13 cellular contexts compared by ENCODE assay signal in the genomic region with DNA sequence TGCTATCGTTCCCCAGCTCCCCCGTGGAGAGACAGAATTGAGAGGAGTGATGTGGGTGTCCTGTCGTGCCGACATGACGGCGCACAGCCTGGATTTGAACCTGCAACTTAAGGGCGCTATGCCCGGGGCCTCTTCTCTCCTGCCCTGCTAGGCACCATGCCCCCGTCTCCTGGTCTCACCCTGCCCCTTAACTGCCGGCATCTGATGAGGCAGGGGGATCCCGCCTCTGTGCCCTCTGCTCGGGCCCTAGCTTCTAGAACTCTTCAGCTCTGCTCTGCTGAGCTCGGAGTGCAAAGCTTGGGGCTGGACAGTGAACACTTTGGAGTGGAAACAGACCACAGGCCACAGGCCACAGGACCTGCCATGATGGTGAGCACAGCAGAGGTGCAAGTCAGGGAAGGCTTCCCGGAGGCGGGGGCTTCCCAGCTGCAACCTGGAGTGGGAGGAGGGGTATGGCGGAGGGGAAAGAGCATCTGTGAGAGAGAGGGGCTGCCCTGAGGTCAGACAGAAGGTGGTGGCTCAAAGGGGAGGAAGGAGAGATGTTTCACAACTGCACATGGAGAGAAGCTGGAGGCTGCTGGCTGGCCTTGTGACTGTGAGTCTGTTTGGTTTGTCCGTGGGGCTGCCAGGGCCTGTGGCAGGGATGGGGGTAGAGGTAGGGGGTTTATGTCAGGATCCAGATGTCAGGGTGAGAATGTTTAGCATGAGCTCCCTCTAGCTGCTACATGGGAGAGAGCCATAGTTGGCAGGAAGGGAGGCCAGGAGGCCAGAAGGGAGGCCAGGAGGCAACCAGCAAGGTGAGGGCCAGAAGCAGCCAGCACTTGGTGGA.
DNase-seq lines count a peak whose midpoint lies in the region; ATAC-seq, FAIRE-seq and TF ChIP-seq lines count a peak whose summit lies in the region.
"Had no signal": no experiment of that assay in that cellular context is flagged by ENCODE, and none has a peak within 500 bp of the region (broad histone marks: within the 10 kb centered on the region; RNA-seq: fewer than 3 reads in every experiment).

No MANE protein-coding gene starts in this region.

- TF ChIP-seq CTCF in H1 (IDR thresholded peaks at IDR 0.05; ENCODE audit: control extremely low read depth in 1 of 3, insufficient read depth in 1 of 3, low read depth in 1 of 3, low read length in 3 of 3): peak; percentile 40 to 53 (median 46); a peak in 3 of 4 replicates
- no peak for TF ChIP-seq CTCF in spleen (IDR thresholded peaks at IDR 0.05 in 8 of 11, conservative IDR thresholded peaks at IDR 0.05 in 3 of 11)

- CTCF ChIA-PET in activated naive CD4-positive, alpha-beta T cell treated with anti-CD3 and anti-CD28 coated beads, Interleukin-2, amount 10 ng/mL, durations not matched to agents 7 days and 5 days (lab: Charles Lee): interaction anchor here (0.8 to 4.7 kb wide), 5 partner anchors 109 to 612 kb away, joined by 3 to 33 read pairs (median 3); a partner anchor contains a TSS
- CTCF ChIA-PET in H1 (lab: Charles Lee; ENCODE audit: partially characterized antibody): interaction anchor here (0.6 to 3.5 kb wide), 12 partner anchors 10 to 1216 kb away, joined by 3 to 16 read pairs (median 4); no protein-coding TSS in a partner anchor
- CTCF ChIA-PET in activated CD4-positive, alpha-beta T cell treated with anti-CD3 and anti-CD28 coated beads for 36 hours (lab: Charles Lee): interaction anchor here (0.6 to 1.0 kb wide), 3 partner anchors 108 to 1291 kb away, joined by 3 to 6 read pairs (median 3); a partner anchor contains a TSS

- 0 out of 7 replicates have a peak overlapping the region, but pooled peaks of 1 of the 4 experiments have one; percentile 11 for H3K9ac ChIP-seq in H1 (replicated peaks in 1 of 4; ENCODE audit: extremely low read depth in 1 of 4, low read depth in 3 of 4, low read length in 3 of 4)

- peak overlapping the region; percentile 21; the same call in 1 of the 2 replicates for H4K8ac ChIP-seq in H1 (ENCODE audit: extremely low read depth, insufficient read depth, low read length)

- TF ChIP-seq EP300 in H1 (IDR thresholded peaks at IDR 0.05; ENCODE audit: borderline replicate concordance in 1 of 2, low read depth in 2 of 2, low read length in 2 of 2): no peak

- no peak overlapping the region for H4K5ac ChIP-seq in H1 (ENCODE audit: insufficient read length, low read depth, low read length)

- H3K79me2 ChIP-seq in H1 (ENCODE audit: control insufficient read depth in 1 of 2, insufficient read depth in 2 of 2, low read length in 2 of 2): peaks cover 49 to 99% of the 10 kb centered on the region in 2 experiments

- no peak overlapping the region for H3K56ac ChIP-seq in H1 (replicated peaks; ENCODE audit: insufficient read length, low read depth, low read length)

- POLR2A ChIA-PET in H1 (lab: Charles Lee; ENCODE audit: partially characterized antibody): interaction anchor here (0.6 to 1.5 kb wide), 4 partner anchors 12 to 42 kb away, joined by 4 to 11 read pairs (median 4); no protein-coding TSS in a partner anchor
- POLR2A ChIA-PET in activated CD4-positive, alpha-beta T cell treated with anti-CD3 and anti-CD28 coated beads for 36 hours (lab: Charles Lee): no interaction called here

- DNase-seq in activated naive CD4-positive, alpha-beta T cell treated with anti-CD3 and anti-CD28 coated beads, Interleukin-2, amount 50 U/mL, for 16 hours: peak; percentile 9
- DNase-seq in activated naive CD4-positive, alpha-beta T cell treated with anti-CD3 and anti-CD28 coated beads, Interleukin-2, amount 10 ng/mL, durations not matched to agents 7 days and 5 days: no peak
- DNase-seq in MV-4-11 (lab: John Stamatoyannopoulos, UW) (peak; percentile 66), H1 (ENCODE audit: low read depth in 1 of 2, low spot score in 2 of 2) (no peak), spleen (peak; percentile 65)
- DNase-seq in activated CD4-positive, alpha-beta T cell treated with anti-CD3 and anti-CD28 coated beads, Interleukin-2, amount 10 ng/mL, durations not matched to agents 24 days and 14 days: no peak
- no peak for DNase-seq in activated CD4-positive, alpha-beta T cell treated with anti-CD3 and anti-CD28 coated beads for 36 hours
- DNase-seq: NCI-H2029 had no signal

- H3K23me2 ChIP-seq in H1 (ENCODE audit: low read depth, low read length): no peaks in the 10 kb centered on the region

- no peak overlapping the region for H2AFZ ChIP-seq in H1 (ENCODE audit: low read length)

- no peak overlapping the region for H3K23ac ChIP-seq in H1 (ENCODE audit: insufficient read length)

- H3K27me3 ChIP-seq in H1 (replicated peaks in 1 of 4; ENCODE audit: control insufficient read depth in 3 of 4, extremely low read depth in 1 of 4, insufficient read depth in 3 of 4, low read length in 3 of 4) (no peaks in the 10 kb centered on the region), spleen (replicated peaks in 1 of 7) (no peaks in the 10 kb centered on the region)
- H3K27me3 ChIP-seq: ascending aorta had no signal

- H2BK120ac ChIP-seq in H1 (replicated peaks; ENCODE audit: low read depth, low read length): no peak overlapping the region

- no peak overlapping the region for H2AK5ac ChIP-seq in H1 (ENCODE audit: low read depth, low read length)

- H3K4ac ChIP-seq in H1 (replicated peaks; ENCODE audit: insufficient read length, low read depth, low read length): no peak overlapping the region

- H3K4me1 ChIP-seq in H1 (replicated peaks in 1 of 4; ENCODE audit: control insufficient read depth in 3 of 4, insufficient read depth in 4 of 4, low read length in 3 of 4): peaks cover 0 to 12% (median 7%) of the 10 kb centered on the region in 4 experiments; a peak in 6 of 7 replicates
- peaks cover 0 to 26% (median 4%) of the 10 kb centered on the region in 6 donors for H3K4me1 ChIP-seq in spleen
- H3K4me1 ChIP-seq: ascending aorta had no signal

- no peak for FAIRE-seq in H1 (lab: Jason Lieb, UNC)
- FAIRE-seq: TTC549 had no signal

- intact Hi-C loops in spleen (cut with DNase I; ENCODE audit: low total_unique reads): no loop called here
- intact Hi-C loops in activated CD4-positive, alpha-beta T cell treated with anti-CD3 and anti-CD28 coated beads, Interleukin-2, amount 10 ng/mL, durations not matched to agents 24 days and 14 days (cut with micrococcal nuclease): loop anchor here (5.0 kb wide), 1 partner anchor 114 kb away; no protein-coding TSS in a partner anchor
- intact Hi-C loops in activated CD4-positive, alpha-beta T cell treated with anti-CD3 and anti-CD28 coated beads for 36 hours (cut with DNase I, micrococcal nuclease): loop anchor here (5.0 kb wide), 3 partner anchors 114 to 374 kb away; a partner anchor contains a TSS

- H3K4me3 ChIP-seq in H1 (ENCODE audit: extremely low read depth in 1 of 4, insufficient read depth in 2 of 4, low read depth in 3 of 4, low read length in 4 of 4) (no peak overlapping the region), spleen (no peak overlapping the region)
- H3K4me3 ChIP-seq: ascending aorta had no signal

- H2BK20ac ChIP-seq in H1 (ENCODE audit: low read length): no peak overlapping the region

- 92% methylated on average over 14 of the region's 17 CpGs; no CpG with 5 or more reads in 1 of the 2 experiments for WGBS in H1 (ENCODE audit: extremely low coverage in 1 of 2, insufficient coverage in 1 of 2, insufficient read length in 1 of 2, insufficient replicate concordance in 2 of 2, low coverage in 1 of 2, low lambda C conversion rate in 2 of 2, missing lambda C conversion rate in 1 of 2), 2 experiments
- WGBS in spleen, 5 donors: 81 to 94% (median 84%) methylated on average over 16 to 17 of the region's 17 CpGs

- H2BK5ac ChIP-seq in H1 (ENCODE audit: low read depth, low read length): no peak overlapping the region

- peaks cover 8% of the 10 kb centered on the region for H3K4me1 Mint-ChIP-seq in activated naive CD4-positive, alpha-beta T cell treated with anti-CD3 and anti-CD28 coated beads, Interleukin-2, amount 10 ng/mL, durations not matched to agents 7 days and 5 days
- peaks cover 11% of the 10 kb centered on the region for H3K4me1 Mint-ChIP-seq in activated CD4-positive, alpha-beta T cell treated with anti-CD3 and anti-CD28 coated beads, Interleukin-2, amount 10 ng/mL, durations not matched to agents 24 days and 14 days
- H3K4me1 Mint-ChIP-seq in activated CD4-positive, alpha-beta T cell treated with anti-CD3 and anti-CD28 coated beads for 36 hours: peaks cover 8% of the 10 kb centered on the region

- H3K27me3 Mint-ChIP-seq in activated naive CD4-positive, alpha-beta T cell treated with anti-CD3 and anti-CD28 coated beads, Interleukin-2, amount 10 ng/mL, durations not matched to agents 7 days and 5 days: peaks cover 22% of the 10 kb centered on the region
- H3K27me3 Mint-ChIP-seq in activated CD4-positive, alpha-beta T cell treated with anti-CD3 and anti-CD28 coated beads, Interleukin-2, amount 10 ng/mL, durations not matched to agents 24 days and 14 days: peaks cover 5% of the 10 kb centered on the region
- H3K27me3 Mint-ChIP-seq in activated CD4-positive, alpha-beta T cell treated with anti-CD3 and anti-CD28 coated beads for 36 hours: no peaks in the 10 kb centered on the region

- no peak overlapping the region for H4K91ac ChIP-seq in H1 (replicated peaks; ENCODE audit: insufficient read length, low read length)

- no peak overlapping the region for H3K27ac Mint-ChIP-seq in activated naive CD4-positive, alpha-beta T cell treated with anti-CD3 and anti-CD28 coated beads, Interleukin-2, amount 10 ng/mL, durations not matched to agents 7 days and 5 days
- no peak overlapping the region for H3K27ac Mint-ChIP-seq in activated CD4-positive, alpha-beta T cell treated with anti-CD3 and anti-CD28 coated beads, Interleukin-2, amount 10 ng/mL, durations not matched to agents 24 days and 14 days
- H3K27ac Mint-ChIP-seq in activated CD4-positive, alpha-beta T cell treated with anti-CD3 and anti-CD28 coated beads for 36 hours: no peak overlapping the region
- H3K27ac Mint-ChIP-seq: nephron had no signal

- H3K9me3 Mint-ChIP-seq in activated naive CD4-positive, alpha-beta T cell treated with anti-CD3 and anti-CD28 coated beads, Interleukin-2, amount 10 ng/mL, durations not matched to agents 7 days and 5 days: no peaks in the 10 kb centered on the region
- no peaks in the 10 kb centered on the region for H3K9me3 Mint-ChIP-seq in activated CD4-positive, alpha-beta T cell treated with anti-CD3 and anti-CD28 coated beads, Interleukin-2, amount 10 ng/mL, durations not matched to agents 24 days and 14 days
- H3K9me3 Mint-ChIP-seq in activated CD4-positive, alpha-beta T cell treated with anti-CD3 and anti-CD28 coated beads for 36 hours (ENCODE audit: low read depth): no peaks in the 10 kb centered on the region
- H3K9me3 Mint-ChIP-seq: nephron had no signal

- no peak overlapping the region for H3K4me2 ChIP-seq in H1 (ENCODE audit: insufficient read depth in 1 of 2, low read depth in 2 of 2, low read length in 2 of 2)

- no peaks in the 10 kb centered on the region for H3K36me3 Mint-ChIP-seq in activated naive CD4-positive, alpha-beta T cell treated with anti-CD3 and anti-CD28 coated beads, Interleukin-2, amount 10 ng/mL, durations not matched to agents 7 days and 5 days
- no peaks in the 10 kb centered on the region for H3K36me3 Mint-ChIP-seq in activated CD4-positive, alpha-beta T cell treated with anti-CD3 and anti-CD28 coated beads, Interleukin-2, amount 10 ng/mL, durations not matched to agents 24 days and 14 days (ENCODE audit: low read depth)
- H3K36me3 Mint-ChIP-seq in activated CD4-positive, alpha-beta T cell treated with anti-CD3 and anti-CD28 coated beads for 36 hours (ENCODE audit: low read depth): no peaks in the 10 kb centered on the region

- no peak for ATAC-seq in GM21515 (IDR thresholded peaks at IDR 0.05; ENCODE audit: unreplicated experiment)
- no peak for ATAC-seq in activated CD4-positive, alpha-beta T cell treated with anti-CD3 and anti-CD28 coated beads for 36 hours

- H3K18ac ChIP-seq in H1 (ENCODE audit: extremely low read depth, low read length): no peak overlapping the region

- H3K9me3 ChIP-seq in H1 (ENCODE audit: insufficient read depth in 2 of 2, low read depth in 1 of 2, low read length in 1 of 2) (no peaks in the 10 kb centered on the region), spleen (no peaks in the 10 kb centered on the region)
- H3K9me3 ChIP-seq: ascending aorta had no signal

- TF ChIP-seq POLR2A in H1 (IDR thresholded peaks at IDR 0.05; ENCODE audit: control extremely low read depth in 1 of 2, low read depth in 2 of 2, low read length in 2 of 2): no peak
- no peak for TF ChIP-seq POLR2A in spleen (IDR thresholded peaks at IDR 0.05)

- H3K27ac ChIP-seq in H1 (ENCODE audit: low read depth, low read length): no peak overlapping the region
- H3K27ac ChIP-seq in spleen: no peak overlapping the region
- H3K27ac ChIP-seq: ascending aorta, C4-2B had no signal

- H3K14ac ChIP-seq in H1 (ENCODE audit: insufficient read length): no peak overlapping the region

- H3K4me3 Mint-ChIP-seq in activated naive CD4-positive, alpha-beta T cell treated with anti-CD3 and anti-CD28 coated beads, Interleukin-2, amount 10 ng/mL, durations not matched to agents 7 days and 5 days: no peak overlapping the region
- no peak overlapping the region for H3K4me3 Mint-ChIP-seq in activated CD4-positive, alpha-beta T cell treated with anti-CD3 and anti-CD28 coated beads, Interleukin-2, amount 10 ng/mL, durations not matched to agents 24 days and 14 days
- H3K4me3 Mint-ChIP-seq in activated CD4-positive, alpha-beta T cell treated with anti-CD3 and anti-CD28 coated beads for 36 hours: no peak overlapping the region
- H3K4me3 Mint-ChIP-seq: nephron had no signal

- no peak overlapping the region for H2BK15ac ChIP-seq in H1 (ENCODE audit: low read length)

- peaks cover 19 to 23% of the 10 kb centered on the region in 2 experiments for H4K20me1 ChIP-seq in H1 (replicated peaks in 1 of 2; ENCODE audit: control insufficient read depth in 1 of 2, insufficient read depth in 2 of 2, low read length in 2 of 2)

- TF ChIP-seq RAD21 in H1 (IDR thresholded peaks at IDR 0.05 in 1 of 2, conservative IDR thresholded peaks at IDR 0.05 in 1 of 2; ENCODE audit: low read depth in 2 of 2, low read length in 2 of 2): peak; percentile 40 to 54

- no peak overlapping the region for H2BK12ac ChIP-seq in H1 (ENCODE audit: low read depth, low read length)

- H3K36me3 ChIP-seq in H1 (ENCODE audit: control insufficient read depth in 2 of 4, insufficient read depth in 4 of 4, low read length in 3 of 4) (0 out of 8 replicates have a peak, but pooled peaks cover 0 to 6% (median 0%) of the 10 kb centered on the region in 4 experiments), spleen (no peaks in the 10 kb centered on the region)
- H3K36me3 ChIP-seq: ascending aorta had no signal

- peaks cover 20% of the 10 kb centered on the region; the same call in 1 of the 2 replicates for H3K79me1 ChIP-seq in H1 (ENCODE audit: low read depth, low read length)

Comparison
In these comparisons a context has a peak if more than half of its experiments do, and no peak if none do; other contexts are left out.
1. DNase-seq: peak in activated naive CD4-positive, alpha-beta T cell treated with anti-CD3 and anti-CD28 coated beads, Interleukin-2, amount 50 U/mL, for 16 hours (single experiment), MV-4-11 (single experiment) and spleen (single experiment); none in activated naive CD4-positive, alpha-beta T cell treated with anti-CD3 and anti-CD28 coated beads, Interleukin-2, amount 10 ng/mL, durations not matched to agents 7 days and 5 days (single experiment), H1 (0 of 2), activated CD4-positive, alpha-beta T cell treated with anti-CD3 and anti-CD28 coated beads, Interleukin-2, amount 10 ng/mL, durations not matched to agents 24 days and 14 days (single experiment) and activated CD4-positive, alpha-beta T cell treated with anti-CD3 and anti-CD28 coated beads for 36 hours (single experiment).
2. CTCF ChIP-seq: peak in H1 (3 of 3); none in spleen (0 of 11).